In the genomic region with DNA sequence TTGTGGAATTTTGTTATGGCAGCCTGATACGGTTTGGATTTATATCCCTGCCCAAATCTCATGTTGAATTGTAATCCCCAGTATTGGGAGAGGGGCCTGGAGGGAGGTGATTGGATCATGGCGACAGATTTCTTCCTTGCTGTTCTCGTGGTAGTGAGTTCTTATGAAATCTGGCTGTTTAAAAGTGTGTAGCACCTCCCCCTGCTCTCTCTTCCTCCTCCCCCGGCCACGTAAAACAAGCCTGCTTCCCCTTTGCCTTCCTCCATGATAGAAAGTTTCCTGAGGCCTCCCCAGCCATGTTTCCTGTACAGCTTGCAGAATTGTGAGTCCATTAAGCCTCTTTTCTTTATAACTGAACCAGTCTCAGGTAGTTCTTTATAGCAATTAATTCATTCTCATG, we compare ENCODE assay signal across 15 cellular contexts. TPM values are rescaled to one million over a fixed set of nuclear protein-coding genes. Genes with fewer than 3 reads are reported as not detected.
"Had no signal": no experiment of that assay in that cellular context is flagged by ENCODE, and none has a peak within 500 bp of the region (broad histone marks: within the 10 kb centered on the region; RNA-seq: fewer than 3 reads in every experiment).

No MANE protein-coding gene starts in this region.

- H3K27ac ChIP-seq: dorsolateral prefrontal cortex, esophagus muscularis mucosa, lower lobe of right lung had no signal

- H3K9me3 ChIP-seq: esophagus muscularis mucosa, lower lobe of right lung had no signal

- H3K4me1 ChIP-seq: esophagus muscularis mucosa, lower lobe of right lung had no signal

- H3K4me3 ChIP-seq: dorsolateral prefrontal cortex, esophagus muscularis mucosa, lower lobe of right lung had no signal

- H3K4me3 Mint-ChIP-seq: activated CD8-positive, alpha-beta memory T cell treated with anti-CD3 and anti-CD28 coated beads, Interleukin-2, amount 10 ng/mL, durations not matched to agents 7 days and 5 days; activated T-cell treated with anti-CD3 and anti-CD28 coated beads, Interleukin-2, amount 50 U/mL, for 24 hours had no signal

- ATAC-seq: activated CD4-positive, CD25-positive, alpha-beta regulatory T cell treated with anti-CD3 and anti-CD28 coated beads, Interleukin-2, amount 50 U/mL, for 24 hours; activated CD8-positive, alpha-beta memory T cell treated with anti-CD3 and anti-CD28 coated beads, Interleukin-2, amount 10 ng/mL, durations not matched to agents 7 days and 5 days; activated naive CD4-positive, alpha-beta T cell treated with anti-CD3 and anti-CD28 coated beads, Interleukin-2, amount 50 U/mL, for 72 hours; lower lobe of right lung had no signal

- H3K4me1 Mint-ChIP-seq: activated CD8-positive, alpha-beta memory T cell treated with anti-CD3 and anti-CD28 coated beads, Interleukin-2, amount 10 ng/mL, durations not matched to agents 7 days and 5 days had no signal

- H3K36me3 ChIP-seq: esophagus muscularis mucosa, lower lobe of right lung had no signal

- H3K27ac Mint-ChIP-seq: activated CD8-positive, alpha-beta memory T cell treated with anti-CD3 and anti-CD28 coated beads, Interleukin-2, amount 10 ng/mL, durations not matched to agents 7 days and 5 days; activated naive CD4-positive, alpha-beta T cell treated with anti-CD3 and anti-CD28 coated beads, Interleukin-2, amount 50 U/mL, for 72 hours; activated T-cell treated with anti-CD3 and anti-CD28 coated beads, Interleukin-2, amount 50 U/mL, for 24 hours had no signal

- H3K36me3 Mint-ChIP-seq: activated CD8-positive, alpha-beta memory T cell treated with anti-CD3 and anti-CD28 coated beads, Interleukin-2, amount 10 ng/mL, durations not matched to agents 7 days and 5 days; activated naive CD4-positive, alpha-beta T cell treated with anti-CD3 and anti-CD28 coated beads, Interleukin-2, amount 50 U/mL, for 72 hours had no signal

- H3K9me3 Mint-ChIP-seq: activated T-cell treated with anti-CD3 and anti-CD28 coated beads, Interleukin-2, amount 50 U/mL, for 24 hours had no signal

- DNase-seq: activated CD4-positive, alpha-beta T cell treated with anti-CD3 and anti-CD28 coated beads, Interleukin-2, amount 50 U/mL, for 48 hours; activated CD8-positive, alpha-beta memory T cell treated with anti-CD3 and anti-CD28 coated beads, Interleukin-2, amount 10 ng/mL, durations not matched to agents 7 days and 5 days; activated effector memory CD4-positive, alpha-beta T cell treated with Interleukin-2 at 50 U/mL for 16 hours; activated T-cell treated with anti-CD3 and anti-CD28 coated beads, Interleukin-2, amount 50 U/mL, for 24 hours; amygdala; dorsolateral prefrontal cortex; glutamatergic neuron; lower lobe of right lung; midbrain; retina had no signal

RNA-seq across cellular contexts. Expression of gene SUPT20HL2, which starts 37.9 kb away (rescaled TPM):
- total RNA-seq: activated CD8-positive, alpha-beta memory T cell treated with anti-CD3 and anti-CD28 coated beads, Interleukin-2, amount 10 ng/mL, durations not matched to agents 7 days and 5 days; activated naive CD4-positive, alpha-beta T cell treated with anti-CD3 and anti-CD28 coated beads, Interleukin-2, amount 50 U/mL, for 72 hours; chondrocyte; lower lobe of right lung; skeletal muscle tissue had no signal
